1 cellular context compared by ENCODE assay signal in the genomic region with DNA sequence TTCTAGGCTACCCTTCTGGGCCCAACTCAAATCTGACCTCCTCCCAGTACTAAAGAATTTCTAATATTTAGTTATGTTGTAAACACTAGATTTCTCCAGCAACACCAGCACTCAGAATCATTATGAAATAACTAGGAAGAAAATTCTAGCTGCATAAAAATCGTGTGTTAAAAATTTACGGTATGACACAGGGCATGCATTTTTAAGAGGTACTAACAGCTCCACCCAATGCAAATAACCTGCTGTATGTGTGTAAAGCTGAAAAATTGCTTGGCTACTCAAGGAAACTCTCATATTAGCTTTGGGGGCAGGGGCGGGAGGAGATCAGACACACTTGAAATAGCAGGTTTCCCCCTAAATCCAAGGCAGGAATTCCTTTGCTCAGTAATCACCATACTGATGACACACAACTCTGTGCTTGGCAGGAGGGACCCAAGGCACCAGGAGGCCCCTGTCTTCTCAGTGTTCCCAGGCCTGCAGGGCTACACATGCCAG.
TF ChIP-seq lines count a peak whose summit lies in the region.

No MANE protein-coding gene starts in this region.

TF ChIP-seq in HepG2, 621 proteins besides CTCF, POLR2A, EP300 and RAD21:
- TF ChIP-seq ZNF382 (CRISPR knock-in tag; IDR thresholded peaks at IDR 0.05; ENCODE audit: borderline replicate concordance), result no peak
- no peak for TF ChIP-seq ZNF569 (CRISPR knock-in tag; IDR thresholded peaks at IDR 0.05; ENCODE audit: borderline replicate concordance)
- TF ChIP-seq ZNF557 (CRISPR knock-in tag; IDR thresholded peaks at IDR 0.05), result no peak
- no peak for TF ChIP-seq KDM4B (CRISPR knock-in tag; IDR thresholded peaks at IDR 0.05)
- no peak for TF ChIP-seq GATAD1 (CRISPR knock-in tag; IDR thresholded peaks at IDR 0.05)
- no peak for TF ChIP-seq MAFK (conservative IDR thresholded peaks at IDR 0.05 in 1 of 2, IDR thresholded peaks at IDR 0.05 in 1 of 2; ENCODE audit: low read length in 2 of 2)
